In genomic region chr19:3132971-3133792, GRCh38 we compare ENCODE assay signal across 8 cellular contexts. TPM values are rescaled to one million over a fixed set of nuclear protein-coding genes. Genes with fewer than 3 reads are reported as not detected.
DNase-seq lines count a peak whose midpoint lies in the region; ATAC-seq and TF ChIP-seq lines count a peak whose summit lies in the region.

No MANE protein-coding gene starts in this region.

- TF ChIP-seq CTCF in liver (IDR thresholded peaks at IDR 0.05; ENCODE audit: low read depth, low read length, missing input control) = no peak

- peak; percentile 52 to 96 (median 67) for DNase-seq in T-helper 1 cell
- peak; percentile 69 for DNase-seq in activated naive CD8-positive, alpha-beta T cell treated with anti-CD3 and anti-CD28 coated beads, Interleukin-2, amount 10 ng/mL, durations not matched to agents 7 days and 5 days
- DNase-seq in stimulated activated CD8-positive, alpha-beta memory T cell treated with anti-CD3 and anti-CD28 coated beads, Interleukin-4, amount 100 ng/mL, for 4 hours (ENCODE audit: low read depth in 2 of 2, low spot score in 1 of 2) = peak; percentile 45 to 66
- DNase-seq in NCI-H1105 treated with DMSO at 0.1 percent for 48 hours (lab: John Stamatoyannopoulos, UW) = no peak
- no peak for DNase-seq in GOT3 (lab: John Stamatoyannopoulos, UW)

- no peaks in the 10 kb centered on the region for H3K9me3 ChIP-seq in liver (ENCODE audit: control insufficient read depth in 4 of 4, low read length in 3 of 4)

- H3K27ac Mint-ChIP-seq in activated naive CD8-positive, alpha-beta T cell treated with anti-CD3 and anti-CD28 coated beads, Interleukin-2, amount 10 ng/mL, durations not matched to agents 7 days and 5 days = peak overlapping the region; percentile 92

- H3K9me3 Mint-ChIP-seq in activated naive CD8-positive, alpha-beta T cell treated with anti-CD3 and anti-CD28 coated beads, Interleukin-2, amount 10 ng/mL, durations not matched to agents 7 days and 5 days = no peaks in the 10 kb centered on the region

- H3K36me3 ChIP-seq in liver (ENCODE audit: control insufficient read depth in 4 of 4, insufficient read depth in 3 of 4, low read depth in 1 of 4, low read length in 3 of 4) = no peaks in the 10 kb centered on the region

- WGBS in liver = 66% methylated on average over 24 of the region's 24 CpGs

- peaks cover 3% of the 10 kb centered on the region for H3K27me3 Mint-ChIP-seq in activated naive CD8-positive, alpha-beta T cell treated with anti-CD3 and anti-CD28 coated beads, Interleukin-2, amount 10 ng/mL, durations not matched to agents 7 days and 5 days

- peak overlapping the region; percentile 28 to 54 for H3K27ac ChIP-seq in liver (ENCODE audit: low read depth in 1 of 2, low read length in 2 of 2)

- TF ChIP-seq EP300 in Ishikawa (IDR thresholded peaks at IDR 0.05; ENCODE audit: borderline replicate concordance) = no peak

- peak; percentile 39 for ATAC-seq in GM18873 (IDR thresholded peaks at IDR 0.05; ENCODE audit: low FRiP score, unreplicated experiment)
- peak; percentile 92 for ATAC-seq in activated naive CD8-positive, alpha-beta T cell treated with anti-CD3 and anti-CD28 coated beads, Interleukin-2, amount 10 ng/mL, durations not matched to agents 7 days and 5 days (ENCODE audit: low read depth)

- H3K4me1 Mint-ChIP-seq in activated naive CD8-positive, alpha-beta T cell treated with anti-CD3 and anti-CD28 coated beads, Interleukin-2, amount 10 ng/mL, durations not matched to agents 7 days and 5 days = peaks cover 33% of the 10 kb centered on the region

- no peak overlapping the region for H3K4me3 ChIP-seq in liver (ENCODE audit: low read depth in 1 of 3, low read length in 3 of 3)

- no peaks in the 10 kb centered on the region for H3K27me3 ChIP-seq in liver (ENCODE audit: control insufficient read depth in 4 of 4, insufficient read depth in 4 of 4, low read length in 3 of 4)

- H3K36me3 Mint-ChIP-seq in activated naive CD8-positive, alpha-beta T cell treated with anti-CD3 and anti-CD28 coated beads, Interleukin-2, amount 10 ng/mL, durations not matched to agents 7 days and 5 days = peaks cover 5% of the 10 kb centered on the region

- TF ChIP-seq RAD21 in Ishikawa (IDR thresholded peaks at IDR 0.05; ENCODE audit: low read depth) (no peak), liver (IDR thresholded peaks at IDR 0.05) (no peak)

- POLR2A ChIA-PET in activated naive CD8-positive, alpha-beta T cell treated with anti-CD3 and anti-CD28 coated beads, Interleukin-2, amount 10 ng/mL, durations not matched to agents 7 days and 5 days (lab: Charles Lee) = interaction anchor here (0.9 to 1.6 kb wide), 3 partner anchors 8 to 73 kb away, joined by 3 to 6 read pairs (median 4); partner anchors contain the start of gene TLE5

- H3K9ac ChIP-seq in liver (ENCODE audit: low read depth in 1 of 2, low read length in 2 of 2) = no peak overlapping the region

- peak overlapping the region; percentile 73 for H3K4me3 Mint-ChIP-seq in activated naive CD8-positive, alpha-beta T cell treated with anti-CD3 and anti-CD28 coated beads, Interleukin-2, amount 10 ng/mL, durations not matched to agents 7 days and 5 days

- H3K4me1 ChIP-seq in liver (ENCODE audit: control insufficient read depth in 4 of 4, insufficient read depth in 4 of 4, low read length in 3 of 4) = no peaks in the 10 kb centered on the region

TF ChIP-seq in Ishikawa, 13 proteins besides CTCF, POLR2A, EP300 and RAD21:
- TF ChIP-seq TCF12 (IDR thresholded peaks at IDR 0.05; ENCODE audit: low read depth) (0 out of 2 replicates have a peak, but pooled peaks have one; percentile 18), TEAD4 (IDR thresholded peaks at IDR 0.05) (no peak)

TF ChIP-seq in liver, 16 proteins besides CTCF, POLR2A, EP300 and RAD21:
- no peak for TF ChIP-seq ZBTB33 (IDR thresholded peaks at IDR 0.05)
- no peak for TF ChIP-seq EGR1 (IDR thresholded peaks at IDR 0.05; ENCODE audit: low read depth in 2 of 2)
- no peak for TF ChIP-seq NR2F2 (IDR thresholded peaks at IDR 0.05)
- TF ChIP-seq FOXA1 (IDR thresholded peaks at IDR 0.05) = no peak
- TF ChIP-seq GABPA (IDR thresholded peaks at IDR 0.05 in 1 of 2, conservative IDR thresholded peaks at IDR 0.05 in 1 of 2) = no peak
- TF ChIP-seq FOXA2 (IDR thresholded peaks at IDR 0.05) = no peak
- no peak for TF ChIP-seq YY1 (IDR thresholded peaks at IDR 0.05)
- TF ChIP-seq HNF4A (conservative IDR thresholded peaks at IDR 0.05) = no peak

RNA-seq across cellular contexts. Expression of gene GNA15, which starts 2.7 kb away (rescaled TPM):
- total RNA-seq in activated naive CD8-positive, alpha-beta T cell treated with anti-CD3 and anti-CD28 coated beads, Interleukin-2, amount 10 ng/mL, durations not matched to agents 7 days and 5 days = 10 to 100 TPM; 17.9 to 19.5 TPM
- total RNA-seq in liver = 10 to 100 TPM in 1 of 2 donors, 1 to 10 TPM in 1; 1.6 to 10.4 TPM
- 1 to 10 TPM in 1 of 2 donors, under 1 TPM in 1; 0.11 to 1.2 TPM for polyA plus RNA-seq in liver

RNA-seq across cellular contexts. Expression of gene GNA11, which starts 39.0 kb away (rescaled TPM):
- under 1 TPM; 0.44 to 0.71 TPM for total RNA-seq in activated naive CD8-positive, alpha-beta T cell treated with anti-CD3 and anti-CD28 coated beads, Interleukin-2, amount 10 ng/mL, durations not matched to agents 7 days and 5 days
- 10 to 100 TPM; 16.9 to 19.6 TPM for total RNA-seq in liver
- polyA plus RNA-seq in liver = 10 to 100 TPM; 12.5 to 20.2 TPM

RNA-seq across cellular contexts. Expression of gene S1PR4, which starts 45.4 kb away (rescaled TPM):
- total RNA-seq in activated naive CD8-positive, alpha-beta T cell treated with anti-CD3 and anti-CD28 coated beads, Interleukin-2, amount 10 ng/mL, durations not matched to agents 7 days and 5 days = 100 to 1,000 TPM; 133 to 134 TPM
- 10 to 100 TPM in 1 of 2 donors, 1 to 10 TPM in 1; 3.1 to 11.0 TPM for total RNA-seq in liver
- 1 to 10 TPM in 1 of 2 donors, under 1 TPM in 1; 0.93 to 1.2 TPM for polyA plus RNA-seq in liver

RNA-seq across cellular contexts. Expression of gene NCLN, which starts 52.5 kb away (rescaled TPM):
- total RNA-seq in activated naive CD8-positive, alpha-beta T cell treated with anti-CD3 and anti-CD28 coated beads, Interleukin-2, amount 10 ng/mL, durations not matched to agents 7 days and 5 days = 10 to 100 TPM; 51.1 to 53.8 TPM
- 10 to 100 TPM; 29.5 to 42.6 TPM for total RNA-seq in liver
- polyA plus RNA-seq in liver = 10 to 100 TPM; 34.2 to 50.8 TPM

Comparison
In these comparisons a context has a peak if more than half of its experiments do, and no peak if none do; other contexts are left out.
1. DNase-seq: peak in T-helper 1 cell (5 of 5), activated naive CD8-positive, alpha-beta T cell treated with anti-CD3 and anti-CD28 coated beads, Interleukin-2, amount 10 ng/mL, durations not matched to agents 7 days and 5 days (single experiment) and stimulated activated CD8-positive, alpha-beta memory T cell treated with anti-CD3 and anti-CD28 coated beads, Interleukin-4, amount 100 ng/mL, for 4 hours (2 of 2); none in NCI-H1105 treated with DMSO at 0.1 percent for 48 hours (single experiment) and GOT3 (single experiment).
2. RNA of gene GNA11, which starts 39.0 kb away (total RNA-seq): 16.9 to 19.6 TPM in liver; 0.44 to 0.71 TPM in activated naive CD8-positive, alpha-beta T cell treated with anti-CD3 and anti-CD28 coated beads, Interleukin-2, amount 10 ng/mL, durations not matched to agents 7 days and 5 days; every median in the first group is over 10 times any median in the second.
3. RNA of gene S1PR4, which starts 45.4 kb away (total RNA-seq): 133 to 134 TPM in activated naive CD8-positive, alpha-beta T cell treated with anti-CD3 and anti-CD28 coated beads, Interleukin-2, amount 10 ng/mL, durations not matched to agents 7 days and 5 days; 3.1 to 11.0 TPM in liver; every median in the first group is over 10 times any median in the second.